Comparison of ENCODE assay signal across 27 cellular contexts in genomic region chr12:73361156-73361866, GRCh38.
"Had no signal": no experiment of that assay in that cellular context is flagged by ENCODE, and none has a peak within 500 bp of the region (broad histone marks: within the 10 kb centered on the region; RNA-seq: fewer than 3 reads in every experiment).

No MANE protein-coding gene starts in this region.

- H3K36me3 Mint-ChIP-seq: activated CD8-positive, alpha-beta memory T cell treated with anti-CD3 and anti-CD28 coated beads, Interleukin-2, amount 10 ng/mL, durations not matched to agents 7 days and 5 days; activated naive CD8-positive, alpha-beta T cell; stimulated activated effector memory CD8-positive, alpha-beta T cell treated with anti-CD3 and anti-CD28 coated beads, Interleukin-12 subunit alpha, Interleukin-12 subunit beta, amount 100 ng/mL, for 72 hours had no signal

- H3K4me3 ChIP-seq: heart right ventricle, mucosa of descending colon, ovary, sigmoid colon, stomach, thyroid gland, upper lobe of right lung had no signal

- H3K27ac Mint-ChIP-seq: activated CD4-positive, alpha-beta T cell treated with anti-CD3 and anti-CD28 coated beads for 36 hours; activated CD8-positive, alpha-beta memory T cell treated with anti-CD3 and anti-CD28 coated beads, Interleukin-2, amount 10 ng/mL, durations not matched to agents 7 days and 5 days; activated CD8-positive, alpha-beta T cell treated with anti-CD3 and anti-CD28 coated beads, Interleukin-2, amount 10 ng/mL, durations not matched to agents 7 days and 5 days; activated naive CD8-positive, alpha-beta T cell; dendritic cell treated with granulocyte-macrophage colony-stimulating factor and Interleukin-4, amounts not matched to agents 40 ng/mL and 50 ng/mL, for 4 days; endodermal cell; natural killer cell treated with Interleukin-12 subunit alpha and Interleukin-12 subunit beta and Interleukin-15 and Interleukin-18, amount 100 ng/mL, for 72 hours; progenitor cell of endocrine pancreas; stimulated activated effector memory CD8-positive, alpha-beta T cell treated with anti-CD3 and anti-CD28 coated beads, Interleukin-12 subunit alpha, Interleukin-12 subunit beta, amount 100 ng/mL, for 72 hours had no signal

- H3K4me1 ChIP-seq: foreskin keratinocyte, heart right ventricle, sigmoid colon, stomach, thyroid gland, upper lobe of right lung had no signal

- H3K4me3 Mint-ChIP-seq: activated CD4-positive, alpha-beta T cell treated with anti-CD3 and anti-CD28 coated beads for 36 hours; activated CD8-positive, alpha-beta memory T cell treated with anti-CD3 and anti-CD28 coated beads, Interleukin-2, amount 10 ng/mL, durations not matched to agents 7 days and 5 days; activated CD8-positive, alpha-beta T cell treated with anti-CD3 and anti-CD28 coated beads, Interleukin-2, amount 10 ng/mL, durations not matched to agents 7 days and 5 days; activated naive CD8-positive, alpha-beta T cell; central memory CD8-positive, alpha-beta T cell; dendritic cell treated with granulocyte-macrophage colony-stimulating factor and Interleukin-4, amounts not matched to agents 40 ng/mL and 50 ng/mL, for 4 days; endodermal cell; natural killer cell treated with Interleukin-12 subunit alpha and Interleukin-12 subunit beta and Interleukin-15 and Interleukin-18, amount 100 ng/mL, for 72 hours; stimulated activated effector memory CD8-positive, alpha-beta T cell treated with anti-CD3 and anti-CD28 coated beads, Interleukin-12 subunit alpha, Interleukin-12 subunit beta, amount 100 ng/mL, for 72 hours had no signal

- H3K27me3 ChIP-seq: foreskin keratinocyte, heart right ventricle, ovary, sigmoid colon, stomach, thyroid gland, upper lobe of right lung had no signal

- H3K9me3 ChIP-seq: ovary, sigmoid colon, stomach, thyroid gland, upper lobe of right lung had no signal

- H3K27ac ChIP-seq: foreskin keratinocyte, heart right ventricle, ovary, sigmoid colon, stomach, thyroid gland, upper lobe of right lung had no signal

- H3K36me3 ChIP-seq: heart right ventricle, ovary, sigmoid colon, stomach, thyroid gland, upper lobe of right lung had no signal

- H3K4me1 Mint-ChIP-seq: activated CD4-positive, alpha-beta T cell treated with anti-CD3 and anti-CD28 coated beads for 36 hours; activated CD8-positive, alpha-beta memory T cell treated with anti-CD3 and anti-CD28 coated beads, Interleukin-2, amount 10 ng/mL, durations not matched to agents 7 days and 5 days; central memory CD8-positive, alpha-beta T cell; stimulated activated effector memory CD8-positive, alpha-beta T cell treated with anti-CD3 and anti-CD28 coated beads, Interleukin-12 subunit alpha, Interleukin-12 subunit beta, amount 100 ng/mL, for 72 hours had no signal

- H3K27me3 Mint-ChIP-seq: activated CD4-positive, alpha-beta T cell treated with anti-CD3 and anti-CD28 coated beads for 36 hours; activated CD8-positive, alpha-beta memory T cell treated with anti-CD3 and anti-CD28 coated beads, Interleukin-2, amount 10 ng/mL, durations not matched to agents 7 days and 5 days; activated naive CD8-positive, alpha-beta T cell; central memory CD8-positive, alpha-beta T cell; dendritic cell treated with granulocyte-macrophage colony-stimulating factor and Interleukin-4, amounts not matched to agents 40 ng/mL and 50 ng/mL, for 4 days; natural killer cell treated with Interleukin-12 subunit alpha and Interleukin-12 subunit beta and Interleukin-15 and Interleukin-18, amount 100 ng/mL, for 72 hours; progenitor cell of endocrine pancreas had no signal

- DNase-seq: activated CD4-positive, alpha-beta T cell treated with anti-CD3 and anti-CD28 coated beads for 36 hours; activated CD4-positive, CD25-positive, alpha-beta regulatory T cell; activated CD8-positive, alpha-beta memory T cell treated with anti-CD3 and anti-CD28 coated beads, Interleukin-2, amount 10 ng/mL, durations not matched to agents 7 days and 5 days; activated CD8-positive, alpha-beta T cell treated with anti-CD3 and anti-CD28 coated beads, Interleukin-2, amount 10 ng/mL, durations not matched to agents 7 days and 5 days; activated effector memory CD4-positive, alpha-beta T cell treated with Interleukin-2 at 50 U/mL for 16 hours; activated naive CD4-positive, alpha-beta T cell treated with Interleukin-2 at 50 U/mL for 16 hours; activated T-cell treated with anti-CD3 and anti-CD28 coated beads, Interleukin-2, amount 50 U/mL, for 48 hours; anterior cingulate cortex; endodermal cell; foreskin keratinocyte; heart right ventricle; left ventricle myocardium superior; mucosa of descending colon; ovary; retina; sigmoid colon; small intestine; stimulated activated CD4-positive, alpha-beta T cell treated with anti-CD3 and anti-CD28 coated beads, Interleukin-4, amount 100 ng/mL, for 24 hours; stomach; thyroid gland; upper lobe of right lung had no signal
